ENCODE assay signal across 12 cellular contexts in genomic region chr19:35911790-35912189, GRCh38. TPM values are rescaled to one million over a fixed set of nuclear protein-coding genes. Genes with fewer than 3 reads are reported as not detected.
DNase-seq lines count a peak whose midpoint lies in the region; ATAC-seq and TF ChIP-seq lines count a peak whose summit lies in the region.
"Had no signal": no experiment of that assay in that cellular context is flagged by ENCODE, and none has a peak within 500 bp of the region (broad histone marks: within the 10 kb centered on the region; RNA-seq: fewer than 3 reads in every experiment).

No MANE protein-coding gene starts in this region.

- H3K79me2 ChIP-seq in DND-41 (ENCODE audit: insufficient read depth, low read length) = no peaks in the 10 kb centered on the region

- H2BK5ac ChIP-seq in IMR-90 (ENCODE audit: low read depth, low read length, poor library complexity, severe bottlenecking) = no peak overlapping the region

- H4K91ac ChIP-seq in IMR-90 (ENCODE audit: insufficient read depth, low read depth, low read length) = no peak overlapping the region

- H2AK5ac ChIP-seq in IMR-90 (ENCODE audit: low read depth, low read length) = peak overlapping the region; percentile 78

- H3K9ac ChIP-seq in DND-41 (ENCODE audit: low read depth, low read length) (no peak overlapping the region), IMR-90 (ENCODE audit: low read depth, low read length) (no peak overlapping the region)

- TF ChIP-seq RAD21 in IMR-90 (IDR thresholded peaks at IDR 0.05; ENCODE audit: low read length) = no peak

- no peaks in the 10 kb centered on the region; a peak in 1 of 4 replicates for H3K79me1 ChIP-seq in IMR-90 (ENCODE audit: low read depth in 1 of 2, low read length in 2 of 2)

- H3K36me3 ChIP-seq in DND-41 (ENCODE audit: insufficient read depth, low read length) (no peaks in the 10 kb centered on the region), IMR-90 (ENCODE audit: control insufficient read depth, insufficient read depth, low read length) (no peaks in the 10 kb centered on the region), neutrophil (peaks cover 9% of the 10 kb centered on the region), ascending aorta (no peaks in the 10 kb centered on the region)
- H3K36me3 ChIP-seq: sigmoid colon had no signal

- H3K18ac ChIP-seq in IMR-90 (ENCODE audit: low read depth, low read length) = no peak overlapping the region

- no peak overlapping the region for H3K27ac Mint-ChIP-seq in activated naive CD8-positive, alpha-beta T cell treated with anti-CD3 and anti-CD28 coated beads for 36 hours

- H3K9me1 ChIP-seq in IMR-90 (ENCODE audit: insufficient read depth, low read length) = peaks cover 4% of the 10 kb centered on the region

- DNase-seq in DND-41 (peak; percentile 22), IMR-90 (peak; percentile 38), ascending aorta (ENCODE audit: low spot score in 2 of 2) (no peak), hepatic stellate cell (ENCODE audit: low spot score) (no peak)
- DNase-seq in activated naive CD8-positive, alpha-beta T cell treated with anti-CD3 and anti-CD28 coated beads for 36 hours = peak; percentile 34
- DNase-seq: EL, NCI-H774, sigmoid colon, SW 1271 had no signal

- H2BK120ac ChIP-seq in IMR-90 (ENCODE audit: low read depth, low read length) = no peak overlapping the region

- H2AFZ ChIP-seq in DND-41 (ENCODE audit: low read depth, low read length) (no peak overlapping the region), IMR-90 (replicated peaks; ENCODE audit: low read length, poor library complexity) (peak overlapping the region; percentile 84)

- peak overlapping the region; percentile 82 for H2AK9ac ChIP-seq in IMR-90 (replicated peaks; ENCODE audit: low read depth, low read length, poor library complexity)

- no peak overlapping the region for H3K4me2 ChIP-seq in DND-41 (ENCODE audit: insufficient read depth, low read length)
- no peak overlapping the region for H3K4me2 ChIP-seq in IMR-90 (ENCODE audit: low read depth, low read length)

- peaks cover 36% of the 10 kb centered on the region for H3K4me1 Mint-ChIP-seq in activated naive CD8-positive, alpha-beta T cell treated with anti-CD3 and anti-CD28 coated beads for 36 hours

- peaks cover 10% of the 10 kb centered on the region for H3K4me1 ChIP-seq in DND-41 (ENCODE audit: insufficient read depth, low read length)
- peaks cover 10% of the 10 kb centered on the region for H3K4me1 ChIP-seq in IMR-90 (ENCODE audit: control insufficient read depth, insufficient read depth, low read length)
- H3K4me1 ChIP-seq in neutrophil (ENCODE audit: control insufficient read depth in 1 of 2, insufficient read depth in 1 of 2, low read depth in 1 of 2, low read length in 1 of 2) = peaks cover 89 to 94% of the 10 kb centered on the region in 2 experiments
- H3K4me1 ChIP-seq in ascending aorta = no peaks in the 10 kb centered on the region

- CTCF ChIA-PET in IMR-90 (lab: Yijun Ruan, JAX) = no interaction called here

- H3K9me3 ChIP-seq in DND-41 (ENCODE audit: insufficient read depth, low read length, severe bottlenecking) = no peaks in the 10 kb centered on the region
- H3K9me3 ChIP-seq in IMR-90 (ENCODE audit: control insufficient read depth, insufficient read depth, low read length) = no peaks in the 10 kb centered on the region
- H3K9me3 ChIP-seq in neutrophil = no peaks in the 10 kb centered on the region
- H3K9me3 ChIP-seq in ascending aorta = no peaks in the 10 kb centered on the region
- H3K9me3 ChIP-seq: sigmoid colon had no signal

- H3K4me3 Mint-ChIP-seq in activated naive CD8-positive, alpha-beta T cell treated with anti-CD3 and anti-CD28 coated beads for 36 hours = no peak overlapping the region

- H3K27me3 ChIP-seq in DND-41 (ENCODE audit: insufficient read depth, low read length, poor library complexity) (no peaks in the 10 kb centered on the region), IMR-90 (ENCODE audit: control insufficient read depth, insufficient read depth, low read length) (no peaks in the 10 kb centered on the region), neutrophil (no peaks in the 10 kb centered on the region), ascending aorta (no peaks in the 10 kb centered on the region)
- H3K27me3 ChIP-seq: sigmoid colon had no signal

- no peak overlapping the region for H2BK20ac ChIP-seq in IMR-90 (ENCODE audit: low read depth, low read length)

- in situ Hi-C loops in IMR-90 (cut with MboI; ENCODE audit: low sequenced_read_pairs) = no loop called here

- H3K4me3 ChIP-seq in DND-41 (ENCODE audit: low read depth in 1 of 2, low read length in 2 of 2) = no peak overlapping the region
- no peak overlapping the region for H3K4me3 ChIP-seq in IMR-90 (ENCODE audit: insufficient read depth, low read depth, low read length)
- peak overlapping the region in 1 of 2 experiments; percentile 18 for H3K4me3 ChIP-seq in neutrophil (ENCODE audit: low read depth in 1 of 2, low read length in 1 of 2)
- H3K4me3 ChIP-seq in ascending aorta = no peak overlapping the region
- H3K4me3 ChIP-seq: sigmoid colon had no signal

- H3K27me3 Mint-ChIP-seq in activated naive CD8-positive, alpha-beta T cell treated with anti-CD3 and anti-CD28 coated beads for 36 hours = no peaks in the 10 kb centered on the region

- H3K9me3 Mint-ChIP-seq in activated naive CD8-positive, alpha-beta T cell treated with anti-CD3 and anti-CD28 coated beads for 36 hours = no peaks in the 10 kb centered on the region

- H2BK15ac ChIP-seq in IMR-90 (ENCODE audit: low read depth, low read length) = peak overlapping the region; percentile 61; the same call in 2 of the 3 replicates

- POLR2A ChIA-PET in IMR-90 (lab: Charles Lee; ENCODE audit: unreplicated experiment) = interaction anchor here (0.6 kb wide), 1 partner anchor 236 kb away, joined by 3 read pairs; no protein-coding TSS in a partner anchor

- intact Hi-C loops in IMR-90 (cut with micrococcal nuclease) = no loop called here
- intact Hi-C loops in ascending aorta (cut with DNase I) = no loop called here

- H3K36me3 Mint-ChIP-seq in activated naive CD8-positive, alpha-beta T cell treated with anti-CD3 and anti-CD28 coated beads for 36 hours = no peaks in the 10 kb centered on the region

- H3K4ac ChIP-seq in IMR-90 (ENCODE audit: low read depth, low read length) = 0 out of 2 replicates have a peak overlapping the region, but pooled peaks have one; percentile 19

- no peak overlapping the region for H3K14ac ChIP-seq in IMR-90 (replicated peaks; ENCODE audit: low read depth, low read length)

- no peak overlapping the region for H3K23ac ChIP-seq in IMR-90 (ENCODE audit: low read depth, low read length)

- H3K56ac ChIP-seq in IMR-90 (ENCODE audit: extremely low read depth, insufficient read depth, low read length) = no peak overlapping the region

- TF ChIP-seq POLR2A in IMR-90 (IDR thresholded peaks at IDR 0.05; ENCODE audit: low read depth, low read length) = no peak

- BruUV-seq in IMR-90 (replicated peaks; lab: Mats Ljungman, UMichigan) = no TSS peak

- H4K20me1 ChIP-seq in DND-41 (ENCODE audit: insufficient read depth, low read length) (no peaks in the 10 kb centered on the region), IMR-90 (ENCODE audit: insufficient read depth, low read length) (no peaks in the 10 kb centered on the region)

- WGBS in IMR-90 (ENCODE audit: extremely low coverage in 2 of 2, insufficient read length in 1 of 2), 2 experiments = 100% methylated on average over 1 of the region's 5 CpGs; no CpG with 5 or more reads in 1 of the 2 experiments

- TF ChIP-seq CTCF in DND-41 (IDR thresholded peaks at IDR 0.05; ENCODE audit: borderline replicate concordance, extremely low read depth, low read length, poor library complexity, severe bottlenecking) = no peak
- no peak for TF ChIP-seq CTCF in IMR-90 (conservative IDR thresholded peaks at IDR 0.05; ENCODE audit: low read depth, low read length)
- TF ChIP-seq CTCF in neutrophil (IDR thresholded peaks at IDR 0.05) = no peak
- no peak for TF ChIP-seq CTCF in ascending aorta (IDR thresholded peaks at IDR 0.05)

- no peak overlapping the region for H4K8ac ChIP-seq in IMR-90 (ENCODE audit: low read depth in 2 of 2, low read length in 2 of 2)

- no peak overlapping the region for H4K5ac ChIP-seq in IMR-90 (ENCODE audit: low read depth, low read length)

- dilution Hi-C loops in IMR-90 (cut with HindIII; ENCODE audit: low sequenced_read_pairs, unreplicated experiment) = no loop called here

- no peak for ATAC-seq in DND-41 (ENCODE audit: insufficient read depth, low read depth)
- peak; percentile 10; the same call in 1 of the 2 replicates for ATAC-seq in IMR-90 (ENCODE audit: low read depth)
- no peak for ATAC-seq in HG03469 (IDR thresholded peaks at IDR 0.05; ENCODE audit: unreplicated experiment)

- no peak overlapping the region for H3K27ac ChIP-seq in DND-41 (ENCODE audit: low read length)
- H3K27ac ChIP-seq in IMR-90 (ENCODE audit: insufficient read depth, low read length) = no peak overlapping the region
- H3K27ac ChIP-seq in neutrophil = peak overlapping the region; percentile 100
- no peak overlapping the region for H3K27ac ChIP-seq in ascending aorta
- H3K27ac ChIP-seq: sigmoid colon had no signal

RNA-seq across cellular contexts. Expression of gene TYROBP, which starts 3.7 kb away (rescaled TPM):
- total RNA-seq in IMR-90 (2012; rRNA removed) (not detected in 2 replicates), ascending aorta (31.5 TPM)
- polyA plus RNA-seq in IMR-90 (2012; rRNA removed) = not detected in 2 replicates
- polyA plus RNA-seq in IMR-90 (2012; cell fraction: cytosol; rRNA removed) = 0.14 and 0.38 TPM in 2 replicates
- not detected in 2 replicates for polyA plus RNA-seq in IMR-90 (2012; cell fraction: nucleus; rRNA removed; ENCODE audit: low replicate concordance)
- not detected for total RNA-seq in activated naive CD8-positive, alpha-beta T cell treated with anti-CD3 and anti-CD28 coated beads for 36 hours
- total RNA-seq: H1 had no signal

RNA-seq across cellular contexts. Expression of gene HCST, which starts 9.5 kb away (rescaled TPM):
- total RNA-seq in IMR-90 (2012; rRNA removed) = not detected in 2 replicates
- 0.93 and 1.5 TPM in 2 replicates for polyA plus RNA-seq in IMR-90 (2012; rRNA removed)
- 1.4 TPM in 1 of 2 replicates, not detected in the other for polyA plus RNA-seq in IMR-90 (2012; cell fraction: cytosol; rRNA removed)
- 0.31 and 2.1 TPM in 2 replicates for polyA plus RNA-seq in IMR-90 (2012; cell fraction: nucleus; rRNA removed; ENCODE audit: low replicate concordance)
- 10 to 100 TPM; 44.9 to 53.8 TPM for total RNA-seq in activated naive CD8-positive, alpha-beta T cell treated with anti-CD3 and anti-CD28 coated beads for 36 hours
- total RNA-seq in ascending aorta = not detected
- total RNA-seq: H1 had no signal

RNA-seq across cellular contexts. Expression of gene NFKBID, which starts 11.4 kb away (rescaled TPM):
- total RNA-seq in IMR-90 (2012; rRNA removed) = 1.1 and 1.4 TPM in 2 replicates
- 12.3 and 13.3 TPM in 2 replicates for polyA plus RNA-seq in IMR-90 (2012; rRNA removed)
- polyA plus RNA-seq in IMR-90 (2012; cell fraction: cytosol; rRNA removed) = 2.6 and 3.7 TPM in 2 replicates
- 85.3 and 103 TPM in 2 replicates for polyA plus RNA-seq in IMR-90 (2012; cell fraction: nucleus; rRNA removed; ENCODE audit: low replicate concordance)
- 10 to 100 TPM; 72.2 to 73.7 TPM for total RNA-seq in activated naive CD8-positive, alpha-beta T cell treated with anti-CD3 and anti-CD28 coated beads for 36 hours
- total RNA-seq in ascending aorta = 3.7 TPM

RNA-seq across cellular contexts. Expression of gene LRFN3, which starts 24.4 kb away (rescaled TPM):
- 0.36 and 0.56 TPM in 2 replicates for total RNA-seq in IMR-90 (2012; rRNA removed)
- polyA plus RNA-seq in IMR-90 (2012; rRNA removed) = 4.8 TPM in 2 replicates
- polyA plus RNA-seq in IMR-90 (2012; cell fraction: cytosol; rRNA removed) = 6.2 and 9.8 TPM in 2 replicates
- 2.0 and 6.4 TPM in 2 replicates for polyA plus RNA-seq in IMR-90 (2012; cell fraction: nucleus; rRNA removed; ENCODE audit: low replicate concordance)
- total RNA-seq in activated naive CD8-positive, alpha-beta T cell treated with anti-CD3 and anti-CD28 coated beads for 36 hours = 1 to 10 TPM; 5.8 to 7.1 TPM
- 26.6 TPM for total RNA-seq in ascending aorta

RNA-seq across cellular contexts. Expression of gene APLP1, which starts 43.4 kb away (rescaled TPM):
- total RNA-seq in IMR-90 (2012; rRNA removed) (4.7 and 6.7 TPM in 2 replicates), ascending aorta (0.21 TPM)
- 41.0 and 44.3 TPM in 2 replicates for polyA plus RNA-seq in IMR-90 (2012; rRNA removed)
- polyA plus RNA-seq in IMR-90 (2012; cell fraction: cytosol; rRNA removed) = 33.4 and 44.7 TPM in 2 replicates
- 16.6 and 37.3 TPM in 2 replicates for polyA plus RNA-seq in IMR-90 (2012; cell fraction: nucleus; rRNA removed; ENCODE audit: low replicate concordance)
- total RNA-seq in activated naive CD8-positive, alpha-beta T cell treated with anti-CD3 and anti-CD28 coated beads for 36 hours = under 1 TPM; 0.68 to 0.88 TPM

Comparison
In these comparisons a context has a peak if more than half of its experiments do, and no peak if none do; other contexts are left out.
1. DNase-seq: peak in DND-41 (single experiment), IMR-90 (single experiment) and activated naive CD8-positive, alpha-beta T cell treated with anti-CD3 and anti-CD28 coated beads for 36 hours (single experiment); none in ascending aorta (0 of 2) and hepatic stellate cell (single experiment).
2. RNA of gene TYROBP, which starts 3.7 kb away (total RNA-seq): 31.5 TPM in ascending aorta (single experiment); not detected in activated naive CD8-positive, alpha-beta T cell treated with anti-CD3 and anti-CD28 coated beads for 36 hours and not detected in IMR-90; every median in the first group is over 10 times any median in the second.
3. RNA of gene HCST, which starts 9.5 kb away (total RNA-seq): 44.9 to 53.8 TPM in activated naive CD8-positive, alpha-beta T cell treated with anti-CD3 and anti-CD28 coated beads for 36 hours; not detected in IMR-90 and not detected in ascending aorta (single experiment); every median in the first group is over 10 times any median in the second.
4. RNA of gene NFKBID, which starts 11.4 kb away (total RNA-seq): 72.2 to 73.7 TPM in activated naive CD8-positive, alpha-beta T cell treated with anti-CD3 and anti-CD28 coated beads for 36 hours; 3.7 TPM in ascending aorta (single experiment) and 1.1 to 1.4 TPM in IMR-90; every median in the first group is over 10 times any median in the second.